In the genomic region with DNA sequence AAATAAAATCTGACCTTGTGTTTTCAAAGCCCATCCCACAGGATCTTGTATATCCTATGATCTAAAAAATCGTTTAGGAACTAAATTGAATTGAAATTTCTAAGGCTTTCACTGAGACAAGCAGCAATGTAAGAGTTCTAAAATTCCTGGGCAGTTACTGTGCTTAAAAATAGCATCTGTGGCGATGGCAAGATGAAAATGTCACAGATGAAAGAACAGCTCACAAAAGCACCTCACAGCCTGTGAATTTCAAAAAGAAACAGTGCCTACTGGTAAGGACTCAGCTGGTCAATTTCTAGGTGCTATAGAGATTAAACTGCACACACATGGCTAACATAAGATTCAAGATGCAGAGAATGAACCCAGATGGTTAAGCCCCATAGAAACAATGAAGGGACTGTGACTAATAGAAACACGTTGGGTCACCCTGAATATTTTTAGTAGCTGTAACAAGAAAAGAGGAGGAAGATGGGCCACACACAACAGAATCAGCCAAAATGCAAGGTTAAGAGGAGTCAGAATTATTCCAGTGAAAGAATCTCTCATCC, we compare ENCODE assay signal across 14 cellular contexts. TPM values are rescaled to one million over a fixed set of nuclear protein-coding genes. Genes with fewer than 3 reads are reported as not detected.
DNase-seq lines count a peak whose midpoint lies in the region; ATAC-seq, FAIRE-seq and TF ChIP-seq lines count a peak whose summit lies in the region.
"Had no signal": no experiment of that assay in that cellular context is flagged by ENCODE, and none has a peak within 500 bp of the region (broad histone marks: within the 10 kb centered on the region; RNA-seq: fewer than 3 reads in every experiment).

No MANE protein-coding gene starts in this region.

- DNase-seq in A172 (ENCODE audit: low spot score), result peak; percentile 8
- peak; percentile 46 for DNase-seq in EH (ENCODE audit: low read depth)
- DNase-seq in activated B cell treated with CpG ODN at 0.5 μM for 24 hours, result no peak
- DNase-seq in memory B cell (ENCODE audit: low spot score in 2 of 2), result no peak
- no peak for DNase-seq in NK-92 (lab: John Stamatoyannopoulos, UW; ENCODE audit: unreplicated experiment)
- DNase-seq in caudate nucleus (lab: John Stamatoyannopoulos, UW), result no peak
- no peak for DNase-seq in CD14-positive monocyte (ENCODE audit: low spot score)
- DNase-seq in urothelium cell line (ENCODE audit: low spot score), result no peak
- DNase-seq: central memory CD4-positive, alpha-beta T cell; NCI-H146; T-helper 9 cell; testis had no signal

- H3K27me3 Mint-ChIP-seq in activated B cell treated with CpG ODN at 0.5 μM for 24 hours (no peaks in the 10 kb centered on the region), memory B cell (no peaks in the 10 kb centered on the region), CD14-positive monocyte (ENCODE audit: low read depth in 3 of 3) (peaks cover 0 to 2% (median 0%) of the 10 kb centered on the region in 3 donors)

- H3K36me3 Mint-ChIP-seq in activated B cell treated with CpG ODN at 0.5 μM for 24 hours (ENCODE audit: low read depth) (no peaks in the 10 kb centered on the region), memory B cell (no peaks in the 10 kb centered on the region), CD14-positive monocyte (no peaks in the 10 kb centered on the region)

- H3K9me3 Mint-ChIP-seq in activated B cell treated with CpG ODN at 0.5 μM for 24 hours, result no peaks in the 10 kb centered on the region
- no peaks in the 10 kb centered on the region for H3K9me3 Mint-ChIP-seq in memory B cell
- no peaks in the 10 kb centered on the region for H3K9me3 Mint-ChIP-seq in CD14-positive monocyte

- H3K4me1 Mint-ChIP-seq in activated B cell treated with CpG ODN at 0.5 μM for 24 hours (peaks cover 32% of the 10 kb centered on the region), memory B cell (peaks cover 31% of the 10 kb centered on the region), CD14-positive monocyte (peaks cover 27% of the 10 kb centered on the region)

- ATAC-seq in activated B cell treated with CpG ODN at 0.5 μM for 24 hours (ENCODE audit: low read depth), result no peak
- no peak for ATAC-seq in memory B cell (ENCODE audit: low read depth)

- H3K4me3 Mint-ChIP-seq in activated B cell treated with CpG ODN at 0.5 μM for 24 hours, result peak overlapping the region; percentile 88
- peak overlapping the region; percentile 94 for H3K4me3 Mint-ChIP-seq in memory B cell
- H3K4me3 Mint-ChIP-seq in CD14-positive monocyte, result no peak overlapping the region

- H3K27ac ChIP-seq in caudate nucleus (ENCODE audit: low read depth, low read length), result no peak overlapping the region

- no peak for FAIRE-seq in urothelium cell line (lab: Jason Lieb, UNC)
- FAIRE-seq: islet of Langerhans had no signal

- CTCF ChIA-PET in activated B cell treated with CpG ODN at 0.5 μM for 24 hours (lab: Charles Lee), result interaction anchor here (0.8 to 2.5 kb wide), 4 partner anchors 13 to 84 kb away, joined by 3 to 11 read pairs (median 4); a partner anchor contains a TSS

- H3K27ac Mint-ChIP-seq in activated B cell treated with CpG ODN at 0.5 μM for 24 hours (peak overlapping the region; percentile 92), memory B cell (peak overlapping the region; percentile 97), CD14-positive monocyte (peak overlapping the region in 2 of 7 donors; percentile 69 to 88)

- intact Hi-C loops in activated B cell treated with CpG ODN at 0.5 μM for 24 hours (cut with micrococcal nuclease) (loop anchor here (5.0 kb wide), 2 partner anchors 450 to 510 kb away; a partner anchor contains a TSS), CD14-positive monocyte (cut with micrococcal nuclease) (no loop called here)

- TF ChIP-seq CTCF in activated B cell treated with CpG ODN at 0.5 μM for 24 hours (IDR thresholded peaks at IDR 0.05), result no peak
- no peak for TF ChIP-seq CTCF in CD14-positive monocyte (IDR thresholded peaks at IDR 0.05)

- POLR2A ChIA-PET in activated B cell treated with CpG ODN at 0.5 μM for 24 hours (lab: Charles Lee), result interaction anchor here (0.7 kb wide), 1 partner anchor 213 kb away, joined by 3 read pairs; no protein-coding TSS in a partner anchor

RNA-seq across cellular contexts. Expression of a gene that starts 12.0 kb away (rescaled TPM):
- not detected in 2 replicates for total RNA-seq in A172 (2014; rRNA removed; shearing (Covaris generic))
- not detected in 2 replicates for total RNA-seq in activated B cell treated with CpG ODN at 0.5 μM for 24 hours
- polyA plus RNA-seq in CD14-positive monocyte, result not detected
- total RNA-seq: omental fat pad, testis had no signal

RNA-seq across cellular contexts. Expression of a gene that starts 15.8 kb away (rescaled TPM):
- not detected in 2 replicates for total RNA-seq in A172 (2014; rRNA removed; shearing (Covaris generic))
- total RNA-seq in activated B cell treated with CpG ODN at 0.5 μM for 24 hours, result not detected in 2 replicates
- not detected for polyA plus RNA-seq in CD14-positive monocyte
- total RNA-seq: omental fat pad, testis had no signal

Comparison
In these comparisons a context has a peak if more than half of its experiments do, and no peak if none do; other contexts are left out.
1. DNase-seq: peak in A172 (single experiment) and EH (single experiment); none in activated B cell treated with CpG ODN at 0.5 μM for 24 hours (single experiment), memory B cell (0 of 2), NK-92 (single experiment), caudate nucleus (0 of 61), CD14-positive monocyte (single experiment) and urothelium cell line (single experiment).
2. H3K4me3 Mint-ChIP-seq: peak in activated B cell treated with CpG ODN at 0.5 μM for 24 hours (single experiment) and memory B cell (single experiment); none in CD14-positive monocyte (0 of 2).